1 cellular context compared by ENCODE assay signal in genomic region chr19:17739121-17739875, GRCh38.
TF ChIP-seq lines count a peak whose summit lies in the region.

No MANE protein-coding gene starts in this region.

TF ChIP-seq in GM12878, 131 proteins besides CTCF, POLR2A, EP300 and RAD21 (continued from another document):
- TF ChIP-seq IRF4 (IDR thresholded peaks at IDR 0.05; ENCODE audit: low read depth, low read length): peak; percentile 78; the same call in 1 of the 2 replicates
- no peak for TF ChIP-seq EZH2 (IDR thresholded peaks at IDR 0.05; ENCODE audit: borderline replicate concordance, control insufficient read depth, low read depth, low read length)
- peak; percentile 97 for TF ChIP-seq TCF12 (IDR thresholded peaks at IDR 0.05; ENCODE audit: low read depth, low read length)
- TF ChIP-seq YY1 (IDR thresholded peaks at IDR 0.05; ENCODE audit: low read depth, low read length): peak; percentile 44; the same call in 1 of the 2 replicates
- peak; percentile 41; the same call in 1 of the 2 replicates for TF ChIP-seq NR2F1 (conservative IDR thresholded peaks at IDR 0.05)
- TF ChIP-seq SMC3 (IDR thresholded peaks at IDR 0.05; ENCODE audit: borderline replicate concordance, low read length): no peak
- TF ChIP-seq ZNF687 (IDR thresholded peaks at IDR 0.05): peak; percentile 72; the same call in 1 of the 2 replicates
